ENCODE assay signal across 8 cellular contexts in genomic region chr9:41272879-41273548, GRCh38.
A peak's percentile ranks its signal among the peaks of the same experiment; 100 is the strongest.
DNase-seq lines count a peak whose midpoint lies in the region; ATAC-seq and TF ChIP-seq lines count a peak whose summit lies in the region.
"Not testable (repeated sequence)": the region's sequence is repeated elsewhere in the genome, so short reads cannot be mapped to it uniquely, and the experiment has no call there.

No MANE protein-coding gene starts in this region.

- not testable (repeated sequence) for H3K27ac ChIP-seq in CD4-positive, alpha-beta memory T cell (ENCODE audit: low read depth, low read length); RWPE2 (ENCODE audit: poor library complexity, severe bottlenecking)
- H3K27ac ChIP-seq in esophagus muscularis mucosa (replicated peaks in 1 of 4) = peak overlapping the region in 1 of 4 donors; percentile 69

- not testable (repeated sequence) for TF ChIP-seq EP300 in esophagus muscularis mucosa (IDR thresholded peaks at IDR 0.05)

- H3K9me3 Mint-ChIP-seq in CD4-positive, alpha-beta memory T cell = not testable (repeated sequence)

- not testable (repeated sequence) for H3K27me3 Mint-ChIP-seq in CD4-positive, alpha-beta memory T cell

- H3K4me3 ChIP-seq in CD4-positive, alpha-beta memory T cell (ENCODE audit: low read length in 2 of 2); RWPE2 (ENCODE audit: severe bottlenecking): not testable (repeated sequence)
- H3K4me3 ChIP-seq in esophagus muscularis mucosa = peak overlapping the region; percentile 56 to 62 (median 58)

- H3K36me3 Mint-ChIP-seq in CD4-positive, alpha-beta memory T cell = not testable (repeated sequence)

- not testable (repeated sequence) for H3K4me1 ChIP-seq in CD4-positive, alpha-beta memory T cell (ENCODE audit: insufficient read depth, low read length); RWPE2 (ENCODE audit: insufficient read depth, poor library complexity, severe bottlenecking); esophagus muscularis mucosa

- H3K27ac Mint-ChIP-seq in CD4-positive, alpha-beta memory T cell = not testable (repeated sequence)

- H3K36me3 ChIP-seq in CD4-positive, alpha-beta memory T cell (ENCODE audit: insufficient read depth, low read length); RWPE2 (ENCODE audit: low read depth); esophagus muscularis mucosa: not testable (repeated sequence)

- not testable (repeated sequence) for TF ChIP-seq CTCF in RWPE2 (IDR thresholded peaks at IDR 0.05; ENCODE audit: poor library complexity, severe bottlenecking); esophagus muscularis mucosa (IDR thresholded peaks at IDR 0.05)

- intact Hi-C loops in CD4-positive, alpha-beta memory T cell (cut with micrococcal nuclease); esophagus muscularis mucosa (cut with DNase I): not testable (repeated sequence)

- H3K4me1 Mint-ChIP-seq in CD4-positive, alpha-beta memory T cell = not testable (repeated sequence)

- DNase-seq in CD4-positive, alpha-beta memory T cell = peak in 4 of 5 donors; percentile 25 to 54 (median 38)
- DNase-seq in RWPE2 (ENCODE audit: low spot score); esophagus muscularis mucosa (ENCODE audit: extremely low spot score): not testable (repeated sequence)
- DNase-seq in activated gamma-delta T cell treated with anti-CD3 and anti-CD28 coated beads, Interleukin-2, amount 50 U/mL, for 16 hours (ENCODE audit: low read depth) = peak; percentile 11
- DNase-seq in mucosa of gallbladder (ENCODE audit: low spot score) = peak; percentile 20
- DNase-seq in stimulated activated CD4-positive, alpha-beta T cell treated with anti-CD3 and anti-CD28 coated beads, Interleukin-4, amount 100 ng/mL, for 24 hours = peak; percentile 29

- H3K4me3 Mint-ChIP-seq in CD4-positive, alpha-beta memory T cell = peak overlapping the region in 2 of 8 donors; percentile 29 to 32

- peak; percentile 31 for ATAC-seq in GM19438 (IDR thresholded peaks at IDR 0.05; ENCODE audit: low read depth, unreplicated experiment)
- peak; percentile 31 for ATAC-seq in HG03064 (IDR thresholded peaks at IDR 0.05; ENCODE audit: low read depth, unreplicated experiment)
- peak; percentile 11; the same call in 1 of the 3 replicates for ATAC-seq in RWPE2 (ENCODE audit: low read depth)

- not testable (repeated sequence) for TF ChIP-seq POLR2A in esophagus muscularis mucosa (IDR thresholded peaks at IDR 0.05; ENCODE audit: low read depth)

- POLR2A ChIA-PET in CD4-positive, alpha-beta memory T cell (lab: Charles Lee; ENCODE audit: partially characterized antibody) = not testable (repeated sequence)

- CTCF ChIA-PET in CD4-positive, alpha-beta memory T cell (lab: Charles Lee; ENCODE audit: partially characterized antibody) = not testable (repeated sequence)

- H3K9me3 ChIP-seq in CD4-positive, alpha-beta memory T cell (ENCODE audit: control insufficient read depth in 1 of 2, low read length in 2 of 2); RWPE2 (ENCODE audit: severe bottlenecking); esophagus muscularis mucosa: not testable (repeated sequence)

- WGBS in esophagus muscularis mucosa = 35% methylated on average over 8 of the region's 49 CpGs

- H3K27me3 ChIP-seq in CD4-positive, alpha-beta memory T cell (ENCODE audit: insufficient read depth, low read length); RWPE2 (ENCODE audit: insufficient read depth, poor library complexity, severe bottlenecking): not testable (repeated sequence)
- H3K27me3 ChIP-seq in esophagus muscularis mucosa = peaks cover 0 to 11% (median 0%) of the 10 kb centered on the region in 4 donors
